In genomic region chr20:31590717-31591225, GRCh38 we compare ENCODE assay signal across 25 cellular contexts. TPM values are rescaled to one million over a fixed set of nuclear protein-coding genes. Genes with fewer than 3 reads are reported as not detected.
DNase-seq lines count a peak whose midpoint lies in the region; ATAC-seq and TF ChIP-seq lines count a peak whose summit lies in the region.
"Had no signal": no experiment of that assay in that cellular context is flagged by ENCODE, and none has a peak within 500 bp of the region (broad histone marks: within the 10 kb centered on the region; RNA-seq: fewer than 3 reads in every experiment).

No MANE protein-coding gene starts in this region.

- intact Hi-C loops in IMR-90 (cut with micrococcal nuclease) = no loop called here
- intact Hi-C loops in esophagus squamous epithelium (cut with DNase I) = no loop called here

- no peak for ATAC-seq in IMR-90 (ENCODE audit: low read depth)
- ATAC-seq: activated CD4-positive, CD25-positive, alpha-beta regulatory T cell treated with anti-CD3 and anti-CD28 coated beads, Interleukin-2, amount 50 U/mL, for 24 hours; natural killer cell; psoas muscle; stimulated activated naive CD8-positive, alpha-beta T cell treated with anti-CD3 and anti-CD28 coated beads, Interleukin-15, Interleukin-2, amounts not matched to agents 100 U/mL and 50 U/mL, for 24 hours had no signal

- H3K23ac ChIP-seq in IMR-90 (ENCODE audit: low read depth, low read length) = no peak overlapping the region; the same call in 1 of the 2 replicates

- no peak overlapping the region for H3K4me2 ChIP-seq in IMR-90 (ENCODE audit: low read depth, low read length)

- H3K27me3 ChIP-seq in IMR-90 (ENCODE audit: control insufficient read depth, insufficient read depth, low read length) (no peaks in the 10 kb centered on the region), esophagus squamous epithelium (peaks cover 0 to 7% (median 0%) of the 10 kb centered on the region in 4 donors)

- no TSS peak for BruUV-seq in IMR-90 (replicated peaks; lab: Mats Ljungman, UMichigan)

- H3K4ac ChIP-seq in IMR-90 (ENCODE audit: low read depth, low read length) = no peak overlapping the region

- H2AFZ ChIP-seq in IMR-90 (replicated peaks; ENCODE audit: low read length, poor library complexity) = no peak overlapping the region

- no peak overlapping the region for H3K56ac ChIP-seq in IMR-90 (ENCODE audit: extremely low read depth, insufficient read depth, low read length)

- peak overlapping the region; percentile 4 for H2AK9ac ChIP-seq in IMR-90 (replicated peaks; ENCODE audit: low read depth, low read length, poor library complexity)

- H2BK20ac ChIP-seq in IMR-90 (ENCODE audit: low read depth, low read length) = no peak overlapping the region

- H4K91ac ChIP-seq in IMR-90 (ENCODE audit: insufficient read depth, low read depth, low read length) = peak overlapping the region; percentile 53

- H3K4me1 ChIP-seq in IMR-90 (ENCODE audit: control insufficient read depth, insufficient read depth, low read length) = peaks cover 17% of the 10 kb centered on the region
- peaks cover 28 to 82% (median 39%) of the 10 kb centered on the region in 3 donors for H3K4me1 ChIP-seq in esophagus squamous epithelium
- H3K4me1 ChIP-seq: psoas muscle had no signal

- H3K27ac ChIP-seq in IMR-90 (ENCODE audit: insufficient read depth, low read length) (no peak overlapping the region), esophagus squamous epithelium (peak overlapping the region; percentile 66 to 94 (median 91)), skin epidermis (peak overlapping the region in 14 of 21 experiments; percentile 3 to 93 (median 40))
- H3K27ac ChIP-seq: psoas muscle had no signal

- 0 out of 2 replicates have a peak overlapping the region, but pooled peaks have one; percentile 39 for H2BK120ac ChIP-seq in IMR-90 (ENCODE audit: low read depth, low read length)

- no peak overlapping the region for H2BK5ac ChIP-seq in IMR-90 (ENCODE audit: low read depth, low read length, poor library complexity, severe bottlenecking)

- H4K5ac ChIP-seq in IMR-90 (ENCODE audit: low read depth, low read length) = no peak overlapping the region

- H4K20me1 ChIP-seq in IMR-90 (ENCODE audit: insufficient read depth, low read length) = no peaks in the 10 kb centered on the region

- POLR2A ChIA-PET in IMR-90 (lab: Charles Lee; ENCODE audit: unreplicated experiment) = no interaction called here

- TF ChIP-seq POLR2A in IMR-90 (IDR thresholded peaks at IDR 0.05; ENCODE audit: low read depth, low read length) = no peak
- no peak for TF ChIP-seq POLR2A in esophagus squamous epithelium (IDR thresholded peaks at IDR 0.05)

- H3K9me3 ChIP-seq in IMR-90 (ENCODE audit: control insufficient read depth, insufficient read depth, low read length) (no peaks in the 10 kb centered on the region), esophagus squamous epithelium (no peaks in the 10 kb centered on the region)
- H3K9me3 ChIP-seq: psoas muscle had no signal

- peaks cover 0 to 4% of the 10 kb centered on the region in 2 experiments; a peak in 1 of 4 replicates for H3K79me1 ChIP-seq in IMR-90 (ENCODE audit: low read depth in 1 of 2, low read length in 2 of 2)

- H3K18ac ChIP-seq in IMR-90 (ENCODE audit: low read depth, low read length) = no peak overlapping the region; the same call in 1 of the 2 replicates

- CTCF ChIA-PET in IMR-90 (lab: Yijun Ruan, JAX) = interaction anchor here (1.5 kb wide), 1 partner anchor 22 kb away, joined by 3 read pairs; no protein-coding TSS in a partner anchor

- no peak for TF ChIP-seq RAD21 in IMR-90 (IDR thresholded peaks at IDR 0.05; ENCODE audit: low read length)

- peaks cover 7% of the 10 kb centered on the region for H3K9me1 ChIP-seq in IMR-90 (ENCODE audit: insufficient read depth, low read length)

- WGBS in IMR-90 (ENCODE audit: extremely low coverage in 2 of 2, insufficient read length in 1 of 2), 2 experiments = 71% methylated on average over 3 of the region's 7 CpGs; no CpG with 5 or more reads in 1 of the 2 experiments
- 80 to 92% methylated on average over 6 of the region's 7 CpGs for WGBS in esophagus squamous epithelium, 2 donors

- peak overlapping the region; percentile 74; the same call in 2 of the 3 replicates for H2BK15ac ChIP-seq in IMR-90 (ENCODE audit: low read depth, low read length)

- dilution Hi-C loops in IMR-90 (cut with HindIII; ENCODE audit: low sequenced_read_pairs, unreplicated experiment) = no loop called here

- no peaks in the 10 kb centered on the region for H3K36me3 ChIP-seq in IMR-90 (ENCODE audit: control insufficient read depth, insufficient read depth, low read length)
- no peaks in the 10 kb centered on the region for H3K36me3 ChIP-seq in esophagus squamous epithelium

- H3K9ac ChIP-seq in IMR-90 (ENCODE audit: low read depth, low read length) = no peak overlapping the region

- H3K4me3 ChIP-seq in IMR-90 (ENCODE audit: insufficient read depth, low read depth, low read length) (no peak overlapping the region), esophagus squamous epithelium (no peak overlapping the region), skin epidermis (no peak overlapping the region)
- H3K4me3 ChIP-seq: psoas muscle had no signal

- in situ Hi-C loops in IMR-90 (cut with MboI; ENCODE audit: low sequenced_read_pairs) = no loop called here

- H2AK5ac ChIP-seq in IMR-90 (ENCODE audit: low read depth, low read length) = peak overlapping the region; percentile 63

- DNase-seq in ELF-1 (ENCODE audit: low read depth, low spot score) (peak; percentile 56), IMR-90 (no peak), esophagus squamous epithelium (lab: John Stamatoyannopoulos, UW) (no peak), SIG-M5 treated with dmso at 0.1 percent for 504 hours (lab: John Stamatoyannopoulos, UW; ENCODE audit: unreplicated experiment) (no peak), NCI-H1930 (lab: John Stamatoyannopoulos, UW) (no peak), DMS 273 (lab: John Stamatoyannopoulos, UW; ENCODE audit: unreplicated experiment) (no peak)
- DNase-seq: activated effector memory CD4-positive, alpha-beta T cell treated with Interleukin-2 at 50 U/mL for 16 hours; AML-193; amygdala; COR-L47; immature natural killer cell; MM.1S; natural killer cell; NCI-H187 treated with DMSO at 0.1 percent for 48 hours; NCI-H446 treated with DMSO at 0.1 percent for 48 hours; psoas muscle; SIG-M5; stimulated activated CD4-positive, alpha-beta T cell treated with anti-CD3 and anti-CD28 coated beads, Interleukin-15, amount 100 ng/mL, for 24 hours; stimulated activated naive CD8-positive, alpha-beta T cell treated with anti-CD3 and anti-CD28 coated beads, Interleukin-15, Interleukin-2, amounts not matched to agents 100 U/mL and 50 U/mL, for 24 hours had no signal

- TF ChIP-seq CTCF in IMR-90 (conservative IDR thresholded peaks at IDR 0.05; ENCODE audit: low read depth, low read length) (no peak), esophagus squamous epithelium (IDR thresholded peaks at IDR 0.05) (no peak)

- no peak overlapping the region for H4K8ac ChIP-seq in IMR-90 (ENCODE audit: low read depth in 2 of 2, low read length in 2 of 2)

- H3K14ac ChIP-seq in IMR-90 (replicated peaks; ENCODE audit: low read depth, low read length) = 0 out of 2 replicates have a peak overlapping the region, but pooled peaks have one; percentile 14

TF ChIP-seq in IMR-90, 13 proteins besides CTCF, POLR2A, EP300 and RAD21:
- TF ChIP-seq RCOR1 (IDR thresholded peaks at IDR 0.05; ENCODE audit: insufficient replicate concordance, low read length) = no peak
- TF ChIP-seq MXI1 (IDR thresholded peaks at IDR 0.05; ENCODE audit: borderline replicate concordance, low read depth, low read length) = no peak
- TF ChIP-seq BHLHE40 (IDR thresholded peaks at IDR 0.05; ENCODE audit: low read depth, low read length) = no peak
- no peak for TF ChIP-seq SMC3 (IDR thresholded peaks at IDR 0.05; ENCODE audit: low read depth, low read length)
- no peak for TF ChIP-seq MAFK (IDR thresholded peaks at IDR 0.05; ENCODE audit: low read depth, low read length)
- TF ChIP-seq USF2 (IDR thresholded peaks at IDR 0.05; ENCODE audit: low read depth, low read length) = no peak
- no peak for TF ChIP-seq MAZ (IDR thresholded peaks at IDR 0.05; ENCODE audit: borderline replicate concordance, low read depth, low read length)
- no peak for TF ChIP-seq CHD1 (IDR thresholded peaks at IDR 0.05; ENCODE audit: low read depth, low read length)
- TF ChIP-seq CEBPB (IDR thresholded peaks at IDR 0.05; ENCODE audit: low read depth, low read length) = no peak
- TF ChIP-seq FOS (IDR thresholded peaks at IDR 0.05; ENCODE audit: low read depth, low read length) = no peak
- no peak for TF ChIP-seq NFE2L2 (IDR thresholded peaks at IDR 0.05; ENCODE audit: low read depth, low read length)
- TF ChIP-seq ELK1 (IDR thresholded peaks at IDR 0.05; ENCODE audit: borderline replicate concordance, low read depth, low read length) = no peak
- no peak for TF ChIP-seq RFX5 (IDR thresholded peaks at IDR 0.05; ENCODE audit: low read depth, low read length)

RNA-seq across cellular contexts. Expression of gene ID1, which starts 14.3 kb away (rescaled TPM):
- total RNA-seq in IMR-90 (2012; rRNA removed) (174 and 186 TPM in 2 replicates), esophagus squamous epithelium (100 to 1,000 TPM; 422 to 839 (median 555) TPM)
- 148 and 156 TPM in 2 replicates for polyA plus RNA-seq in IMR-90 (2012; rRNA removed)
- 283 and 402 TPM in 2 replicates for polyA plus RNA-seq in IMR-90 (2012; cell fraction: cytosol; rRNA removed)
- 740 and 930 TPM in 2 replicates for polyA plus RNA-seq in IMR-90 (2012; cell fraction: nucleus; rRNA removed; ENCODE audit: low replicate concordance)

RNA-seq across cellular contexts. Expression of gene COX4I2, which starts 46.9 kb away (rescaled TPM):
- not detected in 2 replicates for total RNA-seq in IMR-90 (2012; rRNA removed)
- polyA plus RNA-seq in IMR-90 (2012; rRNA removed) = not detected in 2 replicates
- not detected in 2 replicates for polyA plus RNA-seq in IMR-90 (2012; cell fraction: cytosol; rRNA removed)
- not detected in 2 replicates for polyA plus RNA-seq in IMR-90 (2012; cell fraction: nucleus; rRNA removed; ENCODE audit: low replicate concordance)
- total RNA-seq in esophagus squamous epithelium = 1 to 10 TPM in 2 of 4 donors, under 1 TPM in 1, not detected in 1; 0.83 to 3.1 (median 2.6) TPM
- total RNA-seq: chondrocyte; fibroblast of villous mesenchyme; lung microvascular endothelial cell; natural killer cell; T-helper 2 cell treated with Interferon-gamma antibody and Interleukin-4, amounts not matched to agents 100 ng/mL and 5 ng/mL, for 36 hours had no signal
- polyA plus RNA-seq: immature natural killer cell had no signal
